In the genomic region with DNA sequence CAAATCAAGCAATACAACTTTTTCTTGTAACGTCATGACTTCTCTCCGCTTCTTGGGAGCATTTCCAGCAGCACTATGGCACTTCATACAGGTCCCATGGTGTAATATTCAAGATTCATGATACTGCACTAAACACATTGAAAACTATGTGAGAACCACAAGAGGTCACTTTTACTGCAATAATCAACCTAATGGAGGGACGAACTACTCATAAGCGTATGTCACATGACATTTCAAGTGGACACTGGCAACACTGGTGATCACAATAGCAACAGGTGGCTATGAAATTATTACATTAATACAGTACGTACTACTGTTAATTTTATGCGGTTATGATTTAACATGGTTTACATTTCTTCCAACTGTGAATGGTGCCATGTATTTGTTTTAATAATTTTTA, we compare ENCODE assay signal across 16 cellular contexts.
DNase-seq lines count a peak whose midpoint lies in the region; ATAC-seq, FAIRE-seq and TF ChIP-seq lines count a peak whose summit lies in the region.
"Had no signal": no experiment of that assay in that cellular context is flagged by ENCODE, and none has a peak within 500 bp of the region (broad histone marks: within the 10 kb centered on the region; RNA-seq: fewer than 3 reads in every experiment).

No MANE protein-coding gene starts in this region.

- WGBS in SK-N-SH (ENCODE audit: low lambda C conversion rate) = 96% methylated on average over 6 of the region's 6 CpGs
- 61% methylated on average over 6 of the region's 6 CpGs for WGBS in upper lobe of left lung, 2 donors

- peaks cover 0 to 5% of the 10 kb centered on the region in 2 experiments for H3K36me3 ChIP-seq in SK-N-SH (replicated peaks in 1 of 2; ENCODE audit: control insufficient read depth in 1 of 2, insufficient read depth in 2 of 2, low read length in 1 of 2)
- no peaks in the 10 kb centered on the region for H3K36me3 ChIP-seq in kidney (ENCODE audit: control insufficient read depth in 1 of 2, insufficient read depth in 2 of 2, low read length in 2 of 2)
- no peaks in the 10 kb centered on the region for H3K36me3 ChIP-seq in upper lobe of left lung

- intact Hi-C loops in kidney (cut with DNase I) = no loop called here

- H2AFZ ChIP-seq in SK-N-SH (ENCODE audit: low read depth) = no peak overlapping the region

- TF ChIP-seq CTCF in SK-N-SH (IDR thresholded peaks at IDR 0.05) (no peak), kidney (IDR thresholded peaks at IDR 0.05; ENCODE audit: borderline replicate concordance, extremely low read depth, insufficient read depth) (peak; percentile 19), upper lobe of left lung (IDR thresholded peaks at IDR 0.05) (peak in 3 of 6 experiments; percentile 28 to 49 (median 46))

- H3K9me2 ChIP-seq in SK-N-SH = no peaks in the 10 kb centered on the region

- DNase-seq in SK-N-SH = no peak
- peak; percentile 41 to 61 for DNase-seq in dermis microvascular lymphatic vessel endothelial cell (ENCODE audit: low read depth in 2 of 2)
- DNase-seq in kidney = no peak
- DNase-seq in upper lobe of left lung = no peak
- DNase-seq in GM19238 (ENCODE audit: insufficient read length, low spot score) = no peak
- DNase-seq: activated B cell treated with CpG ODN at 0.5 μM for 24 hours; activated CD8-positive, alpha-beta memory T cell treated with anti-CD3 and anti-CD28 coated beads, Interleukin-2, amount 50 U/mL, for 4 hours; activated naive CD8-positive, alpha-beta T cell treated with anti-CD3 and anti-CD28 coated beads for 36 hours; cerebellar nuclear complex; NCI-H526 treated with DMSO at 0.1 percent for 48 hours; nephron progenitor cell; SHP77 treated with DMSO at 0.1 percent for 48 hours had no signal

- H3K27me3 ChIP-seq in SK-N-SH (ENCODE audit: insufficient read depth) = no peaks in the 10 kb centered on the region
- no peaks in the 10 kb centered on the region for H3K27me3 ChIP-seq in upper lobe of left lung

- H3K9ac ChIP-seq in SK-N-SH = no peak overlapping the region
- H3K9ac ChIP-seq in kidney (ENCODE audit: low read length in 2 of 2) = no peak overlapping the region

- H3K9me3 ChIP-seq in SK-N-SH (no peaks in the 10 kb centered on the region), kidney (ENCODE audit: control insufficient read depth in 1 of 2, low read length in 2 of 2) (no peaks in the 10 kb centered on the region), upper lobe of left lung (no peaks in the 10 kb centered on the region)
- H3K9me3 ChIP-seq: A549 had no signal

- H3K79me2 ChIP-seq in SK-N-SH (ENCODE audit: insufficient read depth) = no peaks in the 10 kb centered on the region

- no peak for TF ChIP-seq POLR2A in upper lobe of left lung (IDR thresholded peaks at IDR 0.05)

- H3K27ac ChIP-seq in SK-N-SH (ENCODE audit: low read depth in 2 of 2, low read length in 1 of 2) (no peak overlapping the region), kidney (ENCODE audit: low read depth in 2 of 2, low read length in 2 of 2) (no peak overlapping the region), upper lobe of left lung (no peak overlapping the region)
- H3K27ac ChIP-seq: A549 had no signal

- CTCF ChIA-PET in SK-N-SH (lab: Yijun Ruan, JAX) = interaction anchor here (1.3 kb wide), 1 partner anchor 11 kb away, joined by 5 read pairs; no protein-coding TSS in a partner anchor

- no peak overlapping the region for H3K4me2 ChIP-seq in SK-N-SH
- H3K4me2 ChIP-seq: A549 had no signal

- ATAC-seq in SK-N-SH treated with all-trans-retinoic acid at 6 μM for 48 hours (no peak), upper lobe of left lung (ENCODE audit: low FRiP score in 2 of 2) (peak; percentile 60 to 72), HG02798 (IDR thresholded peaks at IDR 0.05; ENCODE audit: poor library complexity, unreplicated experiment) (no peak), GM19395 (IDR thresholded peaks at IDR 0.05; ENCODE audit: unreplicated experiment) (no peak)
- ATAC-seq: A549 had no signal

- peak; percentile 42 for FAIRE-seq in kidney (lab: Jason Lieb, UNC)
- FAIRE-seq: A549 had no signal

- no peak for TF ChIP-seq EP300 in SK-N-SH (IDR thresholded peaks at IDR 0.05; ENCODE audit: borderline replicate concordance in 1 of 2, low read depth in 1 of 2, low read length in 1 of 2)
- no peak for TF ChIP-seq EP300 in upper lobe of left lung (IDR thresholded peaks at IDR 0.05)

- TF ChIP-seq RAD21 in SK-N-SH (IDR thresholded peaks at IDR 0.05; ENCODE audit: low read length) = peak; percentile 25

- H3K4me1 ChIP-seq in SK-N-SH (ENCODE audit: control insufficient read depth in 1 of 2, insufficient read depth in 2 of 2, low read depth in 1 of 2, low read length in 1 of 2) = no peaks in the 10 kb centered on the region
- H3K4me1 ChIP-seq in kidney (ENCODE audit: control insufficient read depth in 1 of 2, insufficient read depth in 1 of 2, low read depth in 1 of 2, low read length in 2 of 2) = no peaks in the 10 kb centered on the region
- H3K4me1 ChIP-seq in upper lobe of left lung = no peaks in the 10 kb centered on the region
- H3K4me1 ChIP-seq: A549 had no signal

- POLR2A ChIA-PET in SK-N-SH (lab: Yijun Ruan, JAX) = no interaction called here

- no peaks in the 10 kb centered on the region for H4K20me1 ChIP-seq in SK-N-SH (ENCODE audit: insufficient read depth)

- H3K4me3 ChIP-seq in SK-N-SH (ENCODE audit: low read depth in 2 of 2, low read length in 1 of 2) = no peak overlapping the region
- no peak overlapping the region for H3K4me3 ChIP-seq in kidney (ENCODE audit: low read length in 2 of 2)
- no peak overlapping the region for H3K4me3 ChIP-seq in upper lobe of left lung
- H3K4me3 ChIP-seq: A549 had no signal

- H3F3A ChIP-seq in SK-N-SH (replicated peaks; ENCODE audit: insufficient read depth) = no peaks in the 10 kb centered on the region

TF ChIP-seq in SK-N-SH, 30 proteins besides CTCF, POLR2A, EP300 and RAD21:
- TF ChIP-seq, protein P1, sequence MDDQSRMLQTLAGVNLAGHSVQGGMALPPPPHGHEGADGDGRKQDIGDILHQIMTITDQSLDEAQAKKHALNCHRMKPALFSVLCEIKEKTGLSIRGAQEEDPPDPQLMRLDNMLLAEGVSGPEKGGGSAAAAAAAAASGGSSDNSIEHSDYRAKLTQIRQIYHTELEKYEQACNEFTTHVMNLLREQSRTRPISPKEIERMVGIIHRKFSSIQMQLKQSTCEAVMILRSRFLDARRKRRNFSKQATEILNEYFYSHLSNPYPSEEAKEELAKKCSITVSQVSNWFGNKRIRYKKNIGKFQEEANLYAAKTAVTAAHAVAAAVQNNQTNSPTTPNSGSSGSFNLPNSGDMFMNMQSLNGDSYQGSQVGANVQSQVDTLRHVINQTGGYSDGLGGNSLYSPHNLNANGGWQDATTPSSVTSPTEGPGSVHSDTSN (IDR thresholded peaks at IDR 0.05) = no peak
- TF ChIP-seq, protein P2, sequence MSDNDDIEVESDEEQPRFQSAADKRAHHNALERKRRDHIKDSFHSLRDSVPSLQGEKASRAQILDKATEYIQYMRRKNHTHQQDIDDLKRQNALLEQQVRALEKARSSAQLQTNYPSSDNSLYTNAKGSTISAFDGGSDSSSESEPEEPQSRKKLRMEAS (IDR thresholded peaks at IDR 0.05; ENCODE audit: low read depth) = no peak
- no peak for TF ChIP-seq NRF1 (IDR thresholded peaks at IDR 0.05; ENCODE audit: low read depth, low read length)
- TF ChIP-seq MXI1 (IDR thresholded peaks at IDR 0.05; ENCODE audit: low read depth, low read length) = no peak
- TF ChIP-seq JUND (IDR thresholded peaks at IDR 0.05) = no peak
- no peak for TF ChIP-seq NFIC (IDR thresholded peaks at IDR 0.05; ENCODE audit: borderline replicate concordance)

TF ChIP-seq in SK-N-SH treated with all-trans-retinoic acid at 6 μM for 48 hours, 23 proteins besides CTCF, POLR2A, EP300 and RAD21:
- TF ChIP-seq RARB (CRISPR knock-in tag; IDR thresholded peaks at IDR 0.05) (no peak), ISL1 (CRISPR knock-in tag; IDR thresholded peaks at IDR 0.05) (no peak)

Comparison
In these comparisons a context has a peak if more than half of its experiments do, and no peak if none do; other contexts are left out.
1. DNase-seq: peak in dermis microvascular lymphatic vessel endothelial cell (2 of 2); none in SK-N-SH (single experiment), kidney (single experiment), upper lobe of left lung (0 of 2) and GM19238 (single experiment).
2. ATAC-seq: peak in upper lobe of left lung (2 of 2); none in SK-N-SH treated with all-trans-retinoic acid at 6 μM for 48 hours (single experiment), HG02798 (single experiment) and GM19395 (single experiment).